Comparison of ENCODE assay signal across 1 cellular context in genomic region chr3:72950801-72951200, GRCh38.
TF ChIP-seq lines count a peak whose summit lies in the region.

No MANE protein-coding gene starts in this region.

TF ChIP-seq in H1, 55 proteins besides CTCF, POLR2A, EP300 and RAD21 (continued from another document):
- TF ChIP-seq TAF7 (optimal IDR thresholded peaks at IDR 0.05; ENCODE audit: borderline replicate concordance, low read depth, low read length) (no peak), GABPA (IDR thresholded peaks at IDR 0.05; ENCODE audit: borderline replicate concordance, insufficient read depth, low read length) (no peak), HDAC6 (IDR thresholded peaks at IDR 0.05; ENCODE audit: low read depth, low read length) (no peak), RBBP5 (IDR thresholded peaks at IDR 0.05; ENCODE audit: borderline replicate concordance, low read depth, low read length) (no peak), KDM4A (IDR thresholded peaks at IDR 0.05; ENCODE audit: low read depth, low read length, severe bottlenecking) (no peak), RXRA (IDR thresholded peaks at IDR 0.05; ENCODE audit: insufficient read depth, low read depth, low read length) (no peak)
- TF ChIP-seq, protein P1, sequence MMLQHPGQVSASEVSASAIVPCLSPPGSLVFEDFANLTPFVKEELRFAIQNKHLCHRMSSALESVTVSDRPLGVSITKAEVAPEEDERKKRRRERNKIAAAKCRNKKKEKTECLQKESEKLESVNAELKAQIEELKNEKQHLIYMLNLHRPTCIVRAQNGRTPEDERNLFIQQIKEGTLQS (IDR thresholded peaks at IDR 0.05; ENCODE audit: insufficient read depth, low read depth, low read length), result no peak
